In genomic region chr5:167999182-167999581, GRCh38 we compare ENCODE assay signal across 28 cellular contexts.
"Had no signal": no experiment of that assay in that cellular context is flagged by ENCODE, and none has a peak within 500 bp of the region (broad histone marks: within the 10 kb centered on the region; RNA-seq: fewer than 3 reads in every experiment).

No MANE protein-coding gene starts in this region.

- ATAC-seq: activated CD4-positive, CD25-positive, alpha-beta regulatory T cell treated with anti-CD3 and anti-CD28 coated beads, Interleukin-2, amount 50 U/mL, for 24 hours; activated T-cell treated with anti-CD3 and anti-CD28 coated beads, Interleukin-2, amount 50 U/mL, for 72 hours; esophagus mucosa; left lung; T-cell; upper lobe of right lung had no signal

- DNase-seq: activated CD4-positive, alpha-beta memory T cell treated with anti-CD3 and anti-CD28 coated beads, Interleukin-2, amount 10 ng/mL, durations not matched to agents 7 days and 5 days; activated CD4-positive, alpha-beta T cell treated with anti-CD3 and anti-CD28 coated beads, Interleukin-2, amount 10 ng/mL, durations not matched to agents 24 days and 14 days; activated effector memory CD4-positive, alpha-beta T cell treated with Interleukin-2 at 50 U/mL for 16 hours; activated naive CD4-positive, alpha-beta T cell treated with anti-CD3 and anti-CD28 coated beads for 36 hours; activated naive CD8-positive, alpha-beta T cell treated with anti-CD3 and anti-CD28 coated beads, Interleukin-2, amount 10 ng/mL, durations not matched to agents 7 days and 5 days; activated T-cell treated with anti-CD3 and anti-CD28 coated beads, Interleukin-2, amount 50 U/mL, for 72 hours; amygdala; effector CD8-positive, alpha-beta T cell; left lung; mammary epithelial cell; nephron progenitor cell; sigmoid colon; stimulated activated CD4-positive, alpha-beta T cell treated with anti-CD3 and anti-CD28 coated beads, Interleukin-2, amount 100 ng/mL, for 48 hours; stimulated activated CD8-positive, alpha-beta memory T cell treated with anti-CD3 and anti-CD28 coated beads, Interleukin-4, amount 100 ng/mL, for 48 hours; stimulated activated naive CD4-positive, alpha-beta T cell; T-cell; upper lobe of right lung had no signal

- H3K4me3 Mint-ChIP-seq: activated CD4-positive, alpha-beta memory T cell treated with anti-CD3 and anti-CD28 coated beads, Interleukin-2, amount 10 ng/mL, durations not matched to agents 7 days and 5 days; activated CD4-positive, alpha-beta T cell treated with anti-CD3 and anti-CD28 coated beads, Interleukin-2, amount 10 ng/mL, durations not matched to agents 24 days and 14 days; activated naive CD4-positive, alpha-beta T cell treated with anti-CD3 and anti-CD28 coated beads for 36 hours; activated naive CD8-positive, alpha-beta T cell treated with anti-CD3 and anti-CD28 coated beads, Interleukin-2, amount 10 ng/mL, durations not matched to agents 7 days and 5 days; activated T-cell treated with anti-CD3 and anti-CD28 coated beads, Interleukin-2, amount 50 U/mL, for 72 hours; dendritic cell treated with granulocyte-macrophage colony-stimulating factor and Interleukin-4, amounts not matched to agents 40 ng/mL and 50 ng/mL, for 4 days; nephron progenitor cell; T-cell; T-helper 2 cell treated with Interferon-gamma antibody and Interleukin-4, amounts not matched to agents 5 μg/mL and 100 μg/mL, for 36 hours had no signal

- H3K36me3 Mint-ChIP-seq: activated naive CD8-positive, alpha-beta T cell treated with anti-CD3 and anti-CD28 coated beads, Interleukin-2, amount 10 ng/mL, durations not matched to agents 7 days and 5 days; T-cell had no signal

- H3K4me1 Mint-ChIP-seq: activated CD4-positive, alpha-beta memory T cell treated with anti-CD3 and anti-CD28 coated beads, Interleukin-2, amount 10 ng/mL, durations not matched to agents 7 days and 5 days; activated CD4-positive, alpha-beta T cell treated with anti-CD3 and anti-CD28 coated beads, Interleukin-2, amount 10 ng/mL, durations not matched to agents 24 days and 14 days; activated naive CD8-positive, alpha-beta T cell treated with anti-CD3 and anti-CD28 coated beads, Interleukin-2, amount 10 ng/mL, durations not matched to agents 7 days and 5 days; T-cell had no signal

- H3K4me3 ChIP-seq: left lung, sigmoid colon, SK-N-MC, smooth muscle cell, upper lobe of right lung had no signal

- H3K27ac ChIP-seq: left lung, parathyroid adenoma, sigmoid colon, SK-N-MC, upper lobe of right lung, VCaP had no signal

- H3K27me3 Mint-ChIP-seq: activated CD4-positive, alpha-beta memory T cell treated with anti-CD3 and anti-CD28 coated beads, Interleukin-2, amount 10 ng/mL, durations not matched to agents 7 days and 5 days; activated CD4-positive, alpha-beta T cell treated with anti-CD3 and anti-CD28 coated beads, Interleukin-2, amount 10 ng/mL, durations not matched to agents 24 days and 14 days; activated naive CD8-positive, alpha-beta T cell treated with anti-CD3 and anti-CD28 coated beads, Interleukin-2, amount 10 ng/mL, durations not matched to agents 7 days and 5 days; dendritic cell treated with granulocyte-macrophage colony-stimulating factor and Interleukin-4, amounts not matched to agents 40 ng/mL and 50 ng/mL, for 4 days; T-cell had no signal

- FAIRE-seq: endothelial cell of umbilical vein, frontal cortex, keratinocyte had no signal

- H3K79me2 ChIP-seq: parathyroid adenoma had no signal

- H3K4me1 ChIP-seq: left lung, parathyroid adenoma, upper lobe of right lung had no signal

- H3K27ac Mint-ChIP-seq: activated CD4-positive, alpha-beta memory T cell treated with anti-CD3 and anti-CD28 coated beads, Interleukin-2, amount 10 ng/mL, durations not matched to agents 7 days and 5 days; activated CD4-positive, alpha-beta T cell treated with anti-CD3 and anti-CD28 coated beads, Interleukin-2, amount 10 ng/mL, durations not matched to agents 24 days and 14 days; activated naive CD4-positive, alpha-beta T cell treated with anti-CD3 and anti-CD28 coated beads for 36 hours; activated naive CD8-positive, alpha-beta T cell treated with anti-CD3 and anti-CD28 coated beads, Interleukin-2, amount 10 ng/mL, durations not matched to agents 7 days and 5 days; activated T-cell treated with anti-CD3 and anti-CD28 coated beads, Interleukin-2, amount 50 U/mL, for 72 hours; dendritic cell treated with granulocyte-macrophage colony-stimulating factor and Interleukin-4, amounts not matched to agents 40 ng/mL and 50 ng/mL, for 4 days; nephron progenitor cell; T-cell; T-helper 2 cell treated with Interferon-gamma antibody and Interleukin-4, amounts not matched to agents 5 μg/mL and 100 μg/mL, for 36 hours had no signal

- H3K9ac ChIP-seq: parathyroid adenoma had no signal

- H3K9me3 ChIP-seq: left lung, sigmoid colon, upper lobe of right lung had no signal

- H3K36me3 ChIP-seq: left lung, sigmoid colon, upper lobe of right lung had no signal

- H3K4me2 ChIP-seq: smooth muscle cell had no signal

- H2AFZ ChIP-seq: parathyroid adenoma had no signal

- H3K27me3 ChIP-seq: left lung, sigmoid colon, upper lobe of right lung had no signal

- H3K9me3 Mint-ChIP-seq: activated CD4-positive, alpha-beta memory T cell treated with anti-CD3 and anti-CD28 coated beads, Interleukin-2, amount 10 ng/mL, durations not matched to agents 7 days and 5 days; activated CD4-positive, alpha-beta T cell treated with anti-CD3 and anti-CD28 coated beads, Interleukin-2, amount 10 ng/mL, durations not matched to agents 24 days and 14 days; activated naive CD4-positive, alpha-beta T cell treated with anti-CD3 and anti-CD28 coated beads for 36 hours; activated naive CD8-positive, alpha-beta T cell treated with anti-CD3 and anti-CD28 coated beads, Interleukin-2, amount 10 ng/mL, durations not matched to agents 7 days and 5 days; activated T-cell treated with anti-CD3 and anti-CD28 coated beads, Interleukin-2, amount 50 U/mL, for 72 hours; dendritic cell treated with granulocyte-macrophage colony-stimulating factor and Interleukin-4, amounts not matched to agents 40 ng/mL and 50 ng/mL, for 4 days; nephron progenitor cell; T-cell; T-helper 2 cell treated with Interferon-gamma antibody and Interleukin-4, amounts not matched to agents 5 μg/mL and 100 μg/mL, for 36 hours had no signal
